In the genomic region with DNA sequence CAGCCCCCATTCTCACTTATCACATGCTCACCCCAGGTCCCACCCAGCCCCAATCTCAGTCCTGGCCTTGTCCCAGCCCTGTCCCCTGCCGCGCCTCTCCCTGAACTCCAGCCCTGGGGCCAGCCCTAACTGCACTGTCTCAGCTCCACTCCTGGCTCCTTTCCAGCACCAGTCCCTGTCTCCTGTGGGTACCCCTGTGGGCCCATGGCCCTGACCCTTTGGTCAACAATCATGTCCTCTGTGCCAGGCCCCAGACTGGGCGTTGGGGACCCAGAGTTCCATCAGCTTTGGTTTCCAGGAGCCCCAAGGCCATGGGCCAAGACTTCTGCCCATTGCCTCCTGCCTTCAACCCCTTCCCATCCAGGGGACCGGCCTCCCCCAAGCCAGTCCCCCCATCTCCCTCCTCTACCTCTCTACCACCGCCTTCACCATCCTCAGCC, we compare ENCODE assay signal across 11 cellular contexts. TPM values are rescaled to one million over a fixed set of nuclear protein-coding genes. Genes with fewer than 3 reads are reported as not detected.
DNase-seq lines count a peak whose midpoint lies in the region; ATAC-seq and TF ChIP-seq lines count a peak whose summit lies in the region.
"Had no signal": no experiment of that assay in that cellular context is flagged by ENCODE, and none has a peak within 500 bp of the region (broad histone marks: within the 10 kb centered on the region; RNA-seq: fewer than 3 reads in every experiment).

No MANE protein-coding gene starts in this region.

- peak overlapping the region in 1 of 10 donors; percentile 27 for H3K4me3 Mint-ChIP-seq in naive thymus-derived CD4-positive, alpha-beta T cell

- H3K9me3 Mint-ChIP-seq in naive thymus-derived CD4-positive, alpha-beta T cell = no peaks in the 10 kb centered on the region

- H4K20me1 ChIP-seq in SU-DHL-6 (ENCODE audit: low read depth, low read length) = no peaks in the 10 kb centered on the region

- peaks cover 36% of the 10 kb centered on the region for H3K79me2 ChIP-seq in SU-DHL-6 (ENCODE audit: insufficient read depth, low read length)

- no peaks in the 10 kb centered on the region for H3K9me3 ChIP-seq in SU-DHL-6 (ENCODE audit: insufficient read depth, low read length)
- no peaks in the 10 kb centered on the region for H3K9me3 ChIP-seq in naive thymus-derived CD4-positive, alpha-beta T cell (ENCODE audit: control insufficient read depth in 2 of 3, low read length in 3 of 3)

- CTCF ChIA-PET in naive thymus-derived CD4-positive, alpha-beta T cell (lab: Charles Lee) = interaction anchor here (1.5 kb wide), 1 partner anchor 11 kb away, joined by 3 read pairs; no protein-coding TSS in a partner anchor

- no peak for DNase-seq in naive thymus-derived CD4-positive, alpha-beta T cell
- DNase-seq in NAMALWA (ENCODE audit: low spot score) (no peak), NCI-H1417 treated with DMSO at 0.1 percent for 48 hours (lab: John Stamatoyannopoulos, UW) (no peak)
- DNase-seq: stimulated activated CD4-positive, alpha-beta T cell treated with anti-CD3 and anti-CD28 coated beads, Interleukin-4, amount 100 ng/mL, for 1 hour had no signal

- H3K4me1 Mint-ChIP-seq in naive thymus-derived CD4-positive, alpha-beta T cell = peaks cover 0 to 18% (median 4%) of the 10 kb centered on the region in 7 donors

- peaks cover 0 to 3% of the 10 kb centered on the region in 2 donors for H3K4me1 ChIP-seq in naive thymus-derived CD4-positive, alpha-beta T cell (ENCODE audit: control insufficient read depth in 2 of 2, insufficient read depth in 2 of 2, low read length in 2 of 2)

- H3K27ac Mint-ChIP-seq in naive thymus-derived CD4-positive, alpha-beta T cell = peak overlapping the region in 2 of 9 donors; percentile 34 to 63

- H3K36me3 ChIP-seq in SU-DHL-6 (ENCODE audit: low read length) = no peaks in the 10 kb centered on the region
- no peaks in the 10 kb centered on the region for H3K36me3 ChIP-seq in naive thymus-derived CD4-positive, alpha-beta T cell (ENCODE audit: control insufficient read depth in 2 of 3, insufficient read depth in 3 of 3, low read length in 3 of 3)

- no peaks in the 10 kb centered on the region for H3F3A ChIP-seq in SU-DHL-6 (ENCODE audit: insufficient read depth)

- H3K9me2 ChIP-seq in SU-DHL-6 (replicated peaks; ENCODE audit: insufficient read depth, low read length) = no peaks in the 10 kb centered on the region

- H3K36me3 Mint-ChIP-seq in naive thymus-derived CD4-positive, alpha-beta T cell = no peaks in the 10 kb centered on the region

- no peaks in the 10 kb centered on the region for H3K27me3 ChIP-seq in SU-DHL-6 (ENCODE audit: low read length)
- no peaks in the 10 kb centered on the region for H3K27me3 ChIP-seq in layer of hippocampus (ENCODE audit: control insufficient read depth, insufficient read depth, low read length)
- H3K27me3 ChIP-seq in naive thymus-derived CD4-positive, alpha-beta T cell (ENCODE audit: control insufficient read depth in 2 of 2, insufficient read depth in 2 of 2, low read length in 2 of 2) = no peaks in the 10 kb centered on the region

- POLR2A ChIA-PET in naive thymus-derived CD4-positive, alpha-beta T cell (lab: Charles Lee) = interaction anchor here (0.6 to 2.9 kb wide), 2 partner anchors 10 to 21 kb away, joined by 3 to 7 read pairs; no protein-coding TSS in a partner anchor

- peak; percentile 14 for ATAC-seq in GM21717 (IDR thresholded peaks at IDR 0.05; ENCODE audit: unreplicated experiment)
- no peak for ATAC-seq in naive thymus-derived CD4-positive, alpha-beta T cell
- ATAC-seq in HG03457 (IDR thresholded peaks at IDR 0.05; ENCODE audit: unreplicated experiment) = no peak
- ATAC-seq: activated CD4-positive, CD25-positive, alpha-beta regulatory T cell treated with anti-CD3 and anti-CD28 coated beads, Interleukin-2, amount 50 U/mL, for 24 hours had no signal

- peak overlapping the region; percentile 97 for H3K9ac ChIP-seq in SU-DHL-6 (ENCODE audit: low read length)

- peak overlapping the region; percentile 90 for H3K27ac ChIP-seq in SU-DHL-6 (ENCODE audit: low read depth, low read length)
- peak overlapping the region; percentile 73 for H3K27ac ChIP-seq in layer of hippocampus (ENCODE audit: low read depth, low read length)
- peak overlapping the region; percentile 38 for H3K27ac ChIP-seq in temporal lobe (ENCODE audit: low read depth, low read length)
- no peak overlapping the region for H3K27ac ChIP-seq in naive thymus-derived CD4-positive, alpha-beta T cell (ENCODE audit: low read depth, low read length)

- peak overlapping the region; percentile 81 for H2AFZ ChIP-seq in SU-DHL-6 (ENCODE audit: low read depth, low read length, severe bottlenecking)

- intact Hi-C loops in naive thymus-derived CD4-positive, alpha-beta T cell (cut with micrococcal nuclease) = no loop called here

- peak overlapping the region; percentile 79 for H3K4me2 ChIP-seq in SU-DHL-6 (ENCODE audit: low read depth, low read length, poor library complexity, severe bottlenecking)

- H3K27me3 Mint-ChIP-seq in naive thymus-derived CD4-positive, alpha-beta T cell = no peaks in the 10 kb centered on the region

- peak overlapping the region; percentile 74 for H3K4me3 ChIP-seq in SU-DHL-6 (ENCODE audit: insufficient read depth, low read length, poor library complexity, severe bottlenecking)
- H3K4me3 ChIP-seq in naive thymus-derived CD4-positive, alpha-beta T cell (ENCODE audit: low read length) = no peak overlapping the region

- no peak for TF ChIP-seq CTCF in SU-DHL-6 (IDR thresholded peaks at IDR 0.05; ENCODE audit: insufficient read depth, low read length, poor library complexity, severe bottlenecking)

RNA-seq across cellular contexts. Expression of a gene that starts 0.8 kb away (rescaled TPM):
- 1.7 TPM for total RNA-seq in temporal lobe
- 100 to 1,000 TPM in 1 of 5 experiments, 10 to 100 TPM in 1, 1 to 10 TPM in 2, not detected in 1; 5.0 to 247 (median 17.8) TPM for total RNA-seq in naive thymus-derived CD4-positive, alpha-beta T cell
- under 1 TPM in 1 of 2 donors, not detected in 1; 0.27 TPM for polyA plus RNA-seq in naive thymus-derived CD4-positive, alpha-beta T cell
- total RNA-seq: astrocyte had no signal

RNA-seq across cellular contexts. Expression of a gene that starts 25.1 kb away (rescaled TPM):
- total RNA-seq in temporal lobe = not detected
- under 1 TPM in 2 of 5 experiments, not detected in 3; 0.16 to 0.86 TPM for total RNA-seq in naive thymus-derived CD4-positive, alpha-beta T cell
- polyA plus RNA-seq in naive thymus-derived CD4-positive, alpha-beta T cell = not detected
- total RNA-seq: astrocyte had no signal

RNA-seq across cellular contexts. Expression of a gene that starts 30.8 kb away (rescaled TPM):
- 9.3 TPM for total RNA-seq in temporal lobe
- 10 to 100 TPM; 29.9 to 60.4 (median 45.1) TPM for total RNA-seq in naive thymus-derived CD4-positive, alpha-beta T cell
- polyA plus RNA-seq in naive thymus-derived CD4-positive, alpha-beta T cell = 10 to 100 TPM; 21.4 to 40.7 TPM

RNA-seq across cellular contexts. Expression of a gene that starts 48.6 kb away (rescaled TPM):
- 90.2 TPM for total RNA-seq in temporal lobe
- 100 to 1,000 TPM in 1 of 5 experiments, 10 to 100 TPM in 4; 42.2 to 149 (median 51.3) TPM for total RNA-seq in naive thymus-derived CD4-positive, alpha-beta T cell
- polyA plus RNA-seq in naive thymus-derived CD4-positive, alpha-beta T cell = 100 to 1,000 TPM; 106 to 128 TPM
